12 cellular contexts compared by ENCODE assay signal in genomic region chr19:41904118-41904870, GRCh38. TPM values are rescaled to one million over a fixed set of nuclear protein-coding genes. Genes with fewer than 3 reads are reported as not detected.
DNase-seq lines count a peak whose midpoint lies in the region; ATAC-seq, FAIRE-seq and TF ChIP-seq lines count a peak whose summit lies in the region.
"Had no signal": no experiment of that assay in that cellular context is flagged by ENCODE, and none has a peak within 500 bp of the region (broad histone marks: within the 10 kb centered on the region; RNA-seq: fewer than 3 reads in every experiment).

No MANE protein-coding gene starts in this region.

- no peaks in the 10 kb centered on the region for H3K79me2 ChIP-seq in PC-9 (ENCODE audit: low read depth)

- intact Hi-C loops in IMR-90 (cut with micrococcal nuclease) (no loop called here), PC-9 (cut with micrococcal nuclease; ENCODE audit: unreplicated experiment) (no loop called here), uterus (cut with DNase I; ENCODE audit: low total_unique reads) (no loop called here)

- no peaks in the 10 kb centered on the region for H3K9me2 ChIP-seq in PC-9 (ENCODE audit: insufficient read depth)

- no peak overlapping the region for H3K56ac ChIP-seq in IMR-90 (ENCODE audit: extremely low read depth, insufficient read depth, low read length)

- H3K27me3 ChIP-seq in IMR-90 (ENCODE audit: control insufficient read depth, insufficient read depth, low read length) (no peaks in the 10 kb centered on the region), PC-9 (ENCODE audit: insufficient read depth, low read depth) (no peaks in the 10 kb centered on the region), uterus (no peaks in the 10 kb centered on the region)
- H3K27me3 ChIP-seq: BE2C, sigmoid colon had no signal

- FAIRE-seq in A549 (lab: Jason Lieb, UNC) = peak; percentile 61

- H3K9me3 ChIP-seq in A549 (no peaks in the 10 kb centered on the region), IMR-90 (ENCODE audit: control insufficient read depth, insufficient read depth, low read length) (no peaks in the 10 kb centered on the region), PC-9 (ENCODE audit: insufficient read depth, low read depth) (no peaks in the 10 kb centered on the region), uterus (no peaks in the 10 kb centered on the region)
- H3K9me3 ChIP-seq: BE2C, sigmoid colon had no signal

- H3K27ac ChIP-seq in A549 (peak overlapping the region; percentile 42 to 78; a peak in 5 of 6 replicates), IMR-90 (ENCODE audit: insufficient read depth, low read length) (no peak overlapping the region), PC-9 (0 out of 2 replicates have a peak overlapping the region, but pooled peaks have one; percentile 21), uterus (no peak overlapping the region), substantia nigra (ENCODE audit: low read depth, low read length, poor library complexity, severe bottlenecking) (no peak overlapping the region)
- H3K27ac ChIP-seq: cardiac muscle cell, sigmoid colon had no signal

- in situ Hi-C loops in IMR-90 (cut with MboI; ENCODE audit: low sequenced_read_pairs) = no loop called here

- CTCF ChIA-PET in A549 (lab: Yijun Ruan, JAX) = interaction anchor here (1.4 to 4.9 kb wide), 9 partner anchors 9 to 47 kb away, joined by 5 to 18 read pairs (median 14); no protein-coding TSS in a partner anchor
- CTCF ChIA-PET in IMR-90 (lab: Yijun Ruan, JAX) = no interaction called here
- CTCF ChIA-PET in PC-9 (lab: Charles Lee) = no interaction called here

- no peaks in the 10 kb centered on the region for H3K9me1 ChIP-seq in IMR-90 (ENCODE audit: insufficient read depth, low read length)

- peak overlapping the region; percentile 7; the same call in 1 of the 3 replicates for H3K4me3 ChIP-seq in A549
- no peak overlapping the region for H3K4me3 ChIP-seq in IMR-90 (ENCODE audit: insufficient read depth, low read depth, low read length)
- H3K4me3 ChIP-seq in PC-9 = no peak overlapping the region
- no peak overlapping the region for H3K4me3 ChIP-seq in uterus
- H3K4me3 ChIP-seq: cardiac muscle cell, sigmoid colon had no signal

- no peak overlapping the region for H4K8ac ChIP-seq in IMR-90 (ENCODE audit: low read depth in 2 of 2, low read length in 2 of 2)

- H2AK9ac ChIP-seq in IMR-90 (replicated peaks; ENCODE audit: low read depth, low read length, poor library complexity) = peak overlapping the region; percentile 42

- no peak overlapping the region for H2AK5ac ChIP-seq in IMR-90 (ENCODE audit: low read depth, low read length)

- H3F3A ChIP-seq in PC-9 (ENCODE audit: insufficient read depth, low read depth) = peaks cover 6% of the 10 kb centered on the region; the same call in 1 of the 2 replicates

- WGBS in A549 (ENCODE audit: missing lambda C conversion rate) = 50% methylated on average over 29 of the region's 30 CpGs
- WGBS in IMR-90 (ENCODE audit: extremely low coverage in 2 of 2, insufficient read length in 1 of 2), 2 experiments = 94% methylated on average over 20 of the region's 30 CpGs; no CpG with 5 or more reads in 1 of the 2 experiments

- peak; percentile 20 to 70; a peak in 5 of 6 replicates for ATAC-seq in A549
- no peak for ATAC-seq in IMR-90 (ENCODE audit: low read depth)
- ATAC-seq in left lobe of liver = peak; percentile 44

- no peak overlapping the region for H2BK15ac ChIP-seq in IMR-90 (ENCODE audit: low read depth, low read length)

- no peak overlapping the region for H4K5ac ChIP-seq in IMR-90 (ENCODE audit: low read depth, low read length)

- dilution Hi-C loops in IMR-90 (cut with HindIII; ENCODE audit: low sequenced_read_pairs, unreplicated experiment) = no loop called here

- DNase-seq in A549 (ENCODE audit: low read depth in 1 of 2, low spot score in 1 of 2) = peak; percentile 79 to 94
- no peak for DNase-seq in IMR-90
- DNase-seq in PC-9 = peak; percentile 78 to 96
- DNase-seq in left lobe of liver (ENCODE audit: low spot score) = no peak
- DNase-seq in uterus = no peak
- no peak for DNase-seq in substantia nigra (lab: John Stamatoyannopoulos, UW)
- DNase-seq in amygdala (lab: John Stamatoyannopoulos, UW) = no peak
- no peak for DNase-seq in foreskin melanocyte
- DNase-seq: BE2C, NCI-H226, sigmoid colon had no signal

- no peak overlapping the region for H3K18ac ChIP-seq in IMR-90 (ENCODE audit: low read depth, low read length)

- H4K20me1 ChIP-seq in IMR-90 (ENCODE audit: insufficient read depth, low read length) = peaks cover 6% of the 10 kb centered on the region; the same call in 1 of the 2 replicates
- peaks cover 39% of the 10 kb centered on the region for H4K20me1 ChIP-seq in PC-9 (ENCODE audit: insufficient read depth)

- no peak overlapping the region for H4K91ac ChIP-seq in IMR-90 (ENCODE audit: insufficient read depth, low read depth, low read length)

- H3K79me1 ChIP-seq in IMR-90 (ENCODE audit: low read depth in 1 of 2, low read length in 2 of 2) = 0 out of 4 replicates have a peak, but pooled peaks cover 0 to 3% of the 10 kb centered on the region in 2 experiments

- H3K4me1 ChIP-seq in A549 = peaks cover 46% of the 10 kb centered on the region
- no peaks in the 10 kb centered on the region for H3K4me1 ChIP-seq in IMR-90 (ENCODE audit: control insufficient read depth, insufficient read depth, low read length)
- peaks cover 19% of the 10 kb centered on the region for H3K4me1 ChIP-seq in PC-9 (replicated peaks; ENCODE audit: insufficient read depth)
- H3K4me1 ChIP-seq in uterus = no peaks in the 10 kb centered on the region
- H3K4me1 ChIP-seq: sigmoid colon had no signal

- BruUV-seq in IMR-90 (replicated peaks; lab: Mats Ljungman, UMichigan) (no TSS peak), PC-9 (replicated peaks; lab: Mats Ljungman, UMichigan) (no TSS peak)

- TF ChIP-seq EP300 in A549 (IDR thresholded peaks at IDR 0.05) = no peak

- H3K23ac ChIP-seq in IMR-90 (ENCODE audit: low read depth, low read length) = no peak overlapping the region

- TF ChIP-seq POLR2A in A549 (IDR thresholded peaks at IDR 0.05; ENCODE audit: low read length) = no peak
- TF ChIP-seq POLR2A in IMR-90 (IDR thresholded peaks at IDR 0.05; ENCODE audit: low read depth, low read length) = no peak
- no peak for TF ChIP-seq POLR2A in uterus (IDR thresholded peaks at IDR 0.05)

- TF ChIP-seq CTCF in A549 (IDR thresholded peaks at IDR 0.05) = no peak
- TF ChIP-seq CTCF in IMR-90 (conservative IDR thresholded peaks at IDR 0.05; ENCODE audit: low read depth, low read length) = no peak
- no peak for TF ChIP-seq CTCF in PC-9 (conservative IDR thresholded peaks at IDR 0.05)
- TF ChIP-seq CTCF in uterus (IDR thresholded peaks at IDR 0.05) = no peak

- H3K14ac ChIP-seq in IMR-90 (replicated peaks; ENCODE audit: low read depth, low read length) = no peak overlapping the region

- no peak overlapping the region for H2AFZ ChIP-seq in IMR-90 (replicated peaks; ENCODE audit: low read length, poor library complexity)
- H2AFZ ChIP-seq in PC-9 = no peak overlapping the region

- no peak for TF ChIP-seq RAD21 in A549 (conservative IDR thresholded peaks at IDR 0.05 in 1 of 2, IDR thresholded peaks at IDR 0.05 in 1 of 2)
- no peak for TF ChIP-seq RAD21 in IMR-90 (IDR thresholded peaks at IDR 0.05; ENCODE audit: low read length)

- POLR2A ChIA-PET in A549 (lab: Yijun Ruan, JAX) = no interaction called here
- POLR2A ChIA-PET in IMR-90 (lab: Charles Lee; ENCODE audit: unreplicated experiment) = no interaction called here
- POLR2A ChIA-PET in PC-9 (lab: Charles Lee; ENCODE audit: unreplicated experiment) = no interaction called here

- H3K36me3 ChIP-seq in IMR-90 (ENCODE audit: control insufficient read depth, insufficient read depth, low read length) = peaks cover 60% of the 10 kb centered on the region
- no peaks in the 10 kb centered on the region; the same call in 1 of the 2 replicates for H3K36me3 ChIP-seq in PC-9 (ENCODE audit: low read depth)
- no peaks in the 10 kb centered on the region for H3K36me3 ChIP-seq in uterus

- H3K4me2 ChIP-seq in A549 (peak overlapping the region; percentile 75), IMR-90 (ENCODE audit: low read depth, low read length) (no peak overlapping the region), PC-9 (peak overlapping the region; percentile 41)

- no peak overlapping the region for H3K4ac ChIP-seq in IMR-90 (ENCODE audit: low read depth, low read length)

- H2BK120ac ChIP-seq in IMR-90 (ENCODE audit: low read depth, low read length) = no peak overlapping the region

- no peak overlapping the region for H3K9ac ChIP-seq in IMR-90 (ENCODE audit: low read depth, low read length)

- H2BK20ac ChIP-seq in IMR-90 (ENCODE audit: low read depth, low read length) = no peak overlapping the region

- H2BK5ac ChIP-seq in IMR-90 (ENCODE audit: low read depth, low read length, poor library complexity, severe bottlenecking) = no peak overlapping the region

RNA-seq across cellular contexts. Expression of gene ARHGEF1, which starts 21.3 kb away (rescaled TPM):
- 34.5 and 38.0 TPM in 2 replicates for polyA plus RNA-seq in A549 (2011; rRNA removed)
- polyA plus RNA-seq in A549 (2012; cell fraction: cytosol; rRNA removed) = 113 and 132 TPM in 2 replicates
- 335 and 389 TPM in 2 replicates for polyA plus RNA-seq in A549 (2012; cell fraction: nucleus; rRNA removed)
- polyA plus RNA-seq in A549 (2017; fragmentation: RNase III; extraction: RNeasy Plus Mini Kit Qiagen cat#74134 plus additional on column Dnase treatment) = 71.5 to 92.9 TPM (median 84.2 TPM) in 3 replicates
- polyA minus RNA-seq in A549 (2011; rRNA and poly(A)+ RNA removed) = 33.2 and 39.9 TPM in 2 replicates
- total RNA-seq in IMR-90 (2012; rRNA removed) = 11.5 and 12.5 TPM in 2 replicates
- polyA plus RNA-seq in IMR-90 (2012; rRNA removed) = 47.1 and 51.2 TPM in 2 replicates
- 42.5 and 58.8 TPM in 2 replicates for polyA plus RNA-seq in IMR-90 (2012; cell fraction: cytosol; rRNA removed)
- 228 and 380 TPM in 2 replicates for polyA plus RNA-seq in IMR-90 (2012; cell fraction: nucleus; rRNA removed; ENCODE audit: low replicate concordance)
- 101 and 109 TPM in 2 replicates for total RNA-seq in PC-9 (2021)
- total RNA-seq in left lobe of liver = 37.4 TPM
- 100 to 1,000 TPM in 1 of 4 donors, 10 to 100 TPM in 3; 13.5 to 118 (median 37.1) TPM for total RNA-seq in uterus

RNA-seq across cellular contexts. Expression of gene ERFL, which starts 24.0 kb away (rescaled TPM):
- polyA plus RNA-seq in A549 (2011; rRNA removed) (0.19 and 0.21 TPM in 2 replicates), A549 (2017; fragmentation: RNase III; extraction: RNeasy Plus Mini Kit Qiagen cat#74134 plus additional on column Dnase treatment) (0.10 to 0.20 TPM (median 0.15 TPM) in 3 replicates), IMR-90 (2012; rRNA removed) (0.09 TPM in 1 of 2 replicates, not detected in the other)
- polyA plus RNA-seq in A549 (2012; cell fraction: cytosol; rRNA removed) = 0.07 and 0.08 TPM in 2 replicates
- 0.50 and 0.82 TPM in 2 replicates for polyA plus RNA-seq in A549 (2012; cell fraction: nucleus; rRNA removed)
- 0.17 TPM in 1 of 2 replicates, not detected in the other for polyA minus RNA-seq in A549 (2011; rRNA and poly(A)+ RNA removed)
- total RNA-seq in IMR-90 (2012; rRNA removed) (not detected in 2 replicates), PC-9 (2021) (0.65 and 0.98 TPM in 2 replicates), left lobe of liver (not detected), uterus (1 to 10 TPM in 1 of 4 donors, not detected in 3; 1.7 TPM)
- 0.02 and 0.08 TPM in 2 replicates for polyA plus RNA-seq in IMR-90 (2012; cell fraction: cytosol; rRNA removed)
- polyA plus RNA-seq in IMR-90 (2012; cell fraction: nucleus; rRNA removed; ENCODE audit: low replicate concordance) = 0.26 and 0.53 TPM in 2 replicates
- total RNA-seq: sigmoid colon had no signal

RNA-seq across cellular contexts. Expression of gene CD79A, which starts 27.2 kb away (rescaled TPM):
- polyA plus RNA-seq in A549 (2011; rRNA removed) (0.52 and 0.57 TPM in 2 replicates), A549 (2017; fragmentation: RNase III; extraction: RNeasy Plus Mini Kit Qiagen cat#74134 plus additional on column Dnase treatment) (0.29 to 0.54 TPM (median 0.29 TPM) in 3 replicates), IMR-90 (2012; rRNA removed) (0.19 and 0.24 TPM in 2 replicates)
- 0.53 and 0.65 TPM in 2 replicates for polyA plus RNA-seq in A549 (2012; cell fraction: cytosol; rRNA removed)
- polyA plus RNA-seq in A549 (2012; cell fraction: nucleus; rRNA removed) = 0.67 and 0.77 TPM in 2 replicates
- 0.41 and 0.58 TPM in 2 replicates for polyA minus RNA-seq in A549 (2011; rRNA and poly(A)+ RNA removed)
- total RNA-seq in IMR-90 (2012; rRNA removed) (not detected in 2 replicates), PC-9 (2021) (0.33 and 0.59 TPM in 2 replicates), left lobe of liver (0.55 TPM), uterus (under 1 TPM in 2 of 4 donors, not detected in 2; 0.29 to 0.62 TPM)
- polyA plus RNA-seq in IMR-90 (2012; cell fraction: cytosol; rRNA removed) = 0.10 and 0.37 TPM in 2 replicates
- polyA plus RNA-seq in IMR-90 (2012; cell fraction: nucleus; rRNA removed; ENCODE audit: low replicate concordance) = 0.06 and 0.25 TPM in 2 replicates
- total RNA-seq: cardiac muscle cell, sigmoid colon had no signal

RNA-seq across cellular contexts. Expression of gene RPS19, which starts 44.2 kb away (rescaled TPM):
- polyA plus RNA-seq in A549 (2011; rRNA removed) (2,749 and 3,564 TPM in 2 replicates), A549 (2017; fragmentation: RNase III; extraction: RNeasy Plus Mini Kit Qiagen cat#74134 plus additional on column Dnase treatment) (7,778 to 7,989 TPM (median 7,924 TPM) in 3 replicates), IMR-90 (2012; rRNA removed) (1,882 and 3,988 TPM in 2 replicates)
- 3,114 and 3,796 TPM in 2 replicates for polyA plus RNA-seq in A549 (2012; cell fraction: cytosol; rRNA removed)
- 3,748 and 4,898 TPM in 2 replicates for polyA plus RNA-seq in A549 (2012; cell fraction: nucleus; rRNA removed)
- 2,997 and 3,081 TPM in 2 replicates for polyA minus RNA-seq in A549 (2011; rRNA and poly(A)+ RNA removed)
- total RNA-seq in IMR-90 (2012; rRNA removed) (230 and 299 TPM in 2 replicates), PC-9 (2021) (2,593 and 3,356 TPM in 2 replicates), left lobe of liver (519 TPM), uterus (1,000 to 10,000 TPM in 2 of 4 donors, 100 to 1,000 TPM in 2; 324 to 1,895 (median 1,094) TPM)
- polyA plus RNA-seq in IMR-90 (2012; cell fraction: cytosol; rRNA removed) = 1,236 and 2,903 TPM in 2 replicates
- polyA plus RNA-seq in IMR-90 (2012; cell fraction: nucleus; rRNA removed; ENCODE audit: low replicate concordance) = 465 and 1,276 TPM in 2 replicates

RNA-seq across cellular contexts. Expression of gene RABAC1, which starts 54.8 kb away (rescaled TPM):
- polyA plus RNA-seq in A549 (2011; rRNA removed) = 117 and 137 TPM in 2 replicates
- 315 and 361 TPM in 2 replicates for polyA plus RNA-seq in A549 (2012; cell fraction: cytosol; rRNA removed)
- 405 and 426 TPM in 2 replicates for polyA plus RNA-seq in A549 (2012; cell fraction: nucleus; rRNA removed)
- polyA plus RNA-seq in A549 (2017; fragmentation: RNase III; extraction: RNeasy Plus Mini Kit Qiagen cat#74134 plus additional on column Dnase treatment) = 199 to 247 TPM (median 246 TPM) in 3 replicates
- 73.2 and 77.6 TPM in 2 replicates for polyA minus RNA-seq in A549 (2011; rRNA and poly(A)+ RNA removed)
- total RNA-seq in IMR-90 (2012; rRNA removed) = 117 and 145 TPM in 2 replicates
- 276 and 320 TPM in 2 replicates for polyA plus RNA-seq in IMR-90 (2012; rRNA removed)
- 632 and 774 TPM in 2 replicates for polyA plus RNA-seq in IMR-90 (2012; cell fraction: cytosol; rRNA removed)
- polyA plus RNA-seq in IMR-90 (2012; cell fraction: nucleus; rRNA removed; ENCODE audit: low replicate concordance) = 305 and 429 TPM in 2 replicates
- total RNA-seq in PC-9 (2021) = 110 and 188 TPM in 2 replicates
- 106 TPM for total RNA-seq in left lobe of liver
- 100 to 1,000 TPM in 3 of 4 donors, 10 to 100 TPM in 1; 83.0 to 223 (median 178) TPM for total RNA-seq in uterus

Comparison
In these comparisons a context has a peak if more than half of its experiments do, and no peak if none do; other contexts are left out.
1. DNase-seq: peak in A549 (2 of 2) and PC-9 (2 of 2); none in IMR-90 (single experiment), left lobe of liver (single experiment), uterus (0 of 2), substantia nigra (0 of 49), amygdala (0 of 56) and foreskin melanocyte (single experiment).
2. H3K27ac ChIP-seq: peak in A549 (2 of 2) and PC-9 (single experiment); none in IMR-90 (single experiment), uterus (0 of 2) and substantia nigra (single experiment).